Comparison of ENCODE assay signal across 19 cellular contexts in genomic region chrX:110741213-110741796, GRCh38. TPM values are rescaled to one million over a fixed set of nuclear protein-coding genes. Genes with fewer than 3 reads are reported as not detected.
DNase-seq lines count a peak whose midpoint lies in the region; FAIRE-seq and TF ChIP-seq lines count a peak whose summit lies in the region.
"Had no signal": no experiment of that assay in that cellular context is flagged by ENCODE, and none has a peak within 500 bp of the region (broad histone marks: within the 10 kb centered on the region; RNA-seq: fewer than 3 reads in every experiment).

No MANE protein-coding gene starts in this region.

- H3K4me3 Mint-ChIP-seq in activated CD4-positive, alpha-beta memory T cell treated with anti-CD3 and anti-CD28 coated beads, Interleukin-2, amount 10 ng/mL, durations not matched to agents 7 days and 5 days: no peak overlapping the region
- H3K4me3 Mint-ChIP-seq: immature natural killer cell; naive thymus-derived CD4-positive, alpha-beta T cell had no signal

- H3K9me3 Mint-ChIP-seq in activated CD4-positive, alpha-beta memory T cell treated with anti-CD3 and anti-CD28 coated beads, Interleukin-2, amount 10 ng/mL, durations not matched to agents 7 days and 5 days: no peaks in the 10 kb centered on the region

- H4K5ac ChIP-seq in H1 (ENCODE audit: insufficient read length, low read depth, low read length): no peak overlapping the region

- H3K79me1 ChIP-seq in H1 (ENCODE audit: low read depth, low read length): no peaks in the 10 kb centered on the region

- H3K56ac ChIP-seq in H1 (replicated peaks; ENCODE audit: insufficient read length, low read depth, low read length): no peak overlapping the region

- H3K4me3 ChIP-seq in AG10803 (ENCODE audit: low read length) (no peak overlapping the region), H1 (ENCODE audit: extremely low read depth in 1 of 4, insufficient read depth in 2 of 4, low read depth in 3 of 4, low read length in 4 of 4) (no peak overlapping the region)
- H3K4me3 ChIP-seq: BLaER1, SJCRH30, transverse colon had no signal

- no peak overlapping the region for H4K91ac ChIP-seq in H1 (replicated peaks; ENCODE audit: insufficient read length, low read length)

- no peak overlapping the region for H4K8ac ChIP-seq in H1 (ENCODE audit: extremely low read depth, insufficient read depth, low read length)

- no peak overlapping the region for H2AK5ac ChIP-seq in H1 (ENCODE audit: low read depth, low read length)

- H4K20me1 ChIP-seq in H1 (replicated peaks in 1 of 2; ENCODE audit: control insufficient read depth in 1 of 2, insufficient read depth in 2 of 2, low read length in 2 of 2): no peaks in the 10 kb centered on the region
- H4K20me1 ChIP-seq: BLaER1 had no signal

- H2AFZ ChIP-seq in H1 (ENCODE audit: low read length): no peak overlapping the region

- H3K27me3 ChIP-seq in H1 (replicated peaks in 1 of 4; ENCODE audit: control insufficient read depth in 3 of 4, extremely low read depth in 1 of 4, insufficient read depth in 3 of 4, low read length in 3 of 4): no peaks in the 10 kb centered on the region
- H3K27me3 ChIP-seq: SJCRH30, transverse colon had no signal

- DNase-seq in AG10803 (ENCODE audit: low read depth) (peak; percentile 62), LHCN-M2 (ENCODE audit: low read depth) (peak; percentile 1), H1 (ENCODE audit: low read depth in 1 of 2, low spot score in 2 of 2) (no peak), kidney tubule cell (ENCODE audit: low spot score) (peak; percentile 77), HuH-7.5 (ENCODE audit: low spot score) (no peak)
- DNase-seq in activated CD4-positive, alpha-beta memory T cell treated with anti-CD3 and anti-CD28 coated beads, Interleukin-2, amount 10 ng/mL, durations not matched to agents 7 days and 5 days: no peak
- no peak for DNase-seq in activated CD4-positive, alpha-beta T cell treated with anti-CD3 and anti-CD28 coated beads, Interleukin-2, amount 50 U/mL, for 1 hour
- no peak for DNase-seq in stimulated activated CD4-positive, alpha-beta T cell treated with anti-CD3 and anti-CD28 coated beads, Interleukin-1b, Interleukin-23, amount 100 ng/mL, for 48 hours
- DNase-seq: activated T-cell treated with anti-CD3 and anti-CD28 coated beads, Interleukin-2, amount 50 U/mL, for 1 hour; immature natural killer cell; naive thymus-derived CD4-positive, alpha-beta T cell; NCI-H1048; NCI-H510A; SJCRH30; small intestine; transverse colon had no signal

- no peak overlapping the region for H3K9ac ChIP-seq in H1 (replicated peaks in 1 of 4; ENCODE audit: extremely low read depth in 1 of 4, low read depth in 3 of 4, low read length in 3 of 4)
- H3K9ac ChIP-seq: BLaER1 had no signal

- no peaks in the 10 kb centered on the region for H3K4me1 Mint-ChIP-seq in activated CD4-positive, alpha-beta memory T cell treated with anti-CD3 and anti-CD28 coated beads, Interleukin-2, amount 10 ng/mL, durations not matched to agents 7 days and 5 days
- H3K4me1 Mint-ChIP-seq: immature natural killer cell; naive thymus-derived CD4-positive, alpha-beta T cell had no signal

- H3K4me1 ChIP-seq in H1 (replicated peaks in 1 of 4; ENCODE audit: control insufficient read depth in 3 of 4, insufficient read depth in 4 of 4, low read length in 3 of 4): 0 out of 7 replicates have a peak, but pooled peaks cover 0 to 2% (median 0%) of the 10 kb centered on the region in 4 experiments
- H3K4me1 ChIP-seq: BLaER1, SJCRH30, transverse colon had no signal

- TF ChIP-seq CTCF in AG10803 (conservative IDR thresholded peaks at IDR 0.05; ENCODE audit: low read length) (no peak), H1 (IDR thresholded peaks at IDR 0.05; ENCODE audit: control extremely low read depth in 1 of 3, insufficient read depth in 1 of 3, low read depth in 1 of 3, low read length in 3 of 3) (no peak)

- no peaks in the 10 kb centered on the region for H3K23me2 ChIP-seq in H1 (ENCODE audit: low read depth, low read length)

- H3K36me3 Mint-ChIP-seq in activated CD4-positive, alpha-beta memory T cell treated with anti-CD3 and anti-CD28 coated beads, Interleukin-2, amount 10 ng/mL, durations not matched to agents 7 days and 5 days (ENCODE audit: low read depth): no peaks in the 10 kb centered on the region
- H3K36me3 Mint-ChIP-seq: immature natural killer cell; naive thymus-derived CD4-positive, alpha-beta T cell had no signal

- no peaks in the 10 kb centered on the region for H3K9me3 ChIP-seq in H1 (ENCODE audit: insufficient read depth in 2 of 2, low read depth in 1 of 2, low read length in 1 of 2)
- H3K9me3 ChIP-seq: BLaER1, SJCRH30, transverse colon had no signal

- H3K18ac ChIP-seq in H1 (ENCODE audit: extremely low read depth, low read length): no peak overlapping the region

- no peaks in the 10 kb centered on the region for H3K79me2 ChIP-seq in H1 (ENCODE audit: control insufficient read depth in 1 of 2, insufficient read depth in 2 of 2, low read length in 2 of 2)

- no peaks in the 10 kb centered on the region for H3K27me3 Mint-ChIP-seq in activated CD4-positive, alpha-beta memory T cell treated with anti-CD3 and anti-CD28 coated beads, Interleukin-2, amount 10 ng/mL, durations not matched to agents 7 days and 5 days

- H3K23ac ChIP-seq in H1 (ENCODE audit: insufficient read length): no peak overlapping the region

- CTCF ChIA-PET in H1 (lab: Charles Lee; ENCODE audit: partially characterized antibody): interaction anchor here (0.8 kb wide), 2 partner anchors 105 to 246 kb away, joined by 3 to 4 read pairs; no protein-coding TSS in a partner anchor
- CTCF ChIA-PET in activated CD4-positive, alpha-beta memory T cell treated with anti-CD3 and anti-CD28 coated beads, Interleukin-2, amount 10 ng/mL, durations not matched to agents 7 days and 5 days (lab: Charles Lee): no interaction called here

- H2BK15ac ChIP-seq in H1 (ENCODE audit: low read length): no peak overlapping the region

- no peak for TF ChIP-seq POLR2A in H1 (IDR thresholded peaks at IDR 0.05; ENCODE audit: control extremely low read depth in 1 of 2, low read depth in 2 of 2, low read length in 2 of 2)

- H2BK12ac ChIP-seq in H1 (ENCODE audit: low read depth, low read length): no peak overlapping the region

- TF ChIP-seq RAD21 in H1 (IDR thresholded peaks at IDR 0.05 in 1 of 2, conservative IDR thresholded peaks at IDR 0.05 in 1 of 2; ENCODE audit: low read depth in 2 of 2, low read length in 2 of 2): peak in 1 of 2 experiments; percentile 28; a peak in 2 of 4 replicates

- no peak overlapping the region for H3K27ac Mint-ChIP-seq in activated CD4-positive, alpha-beta memory T cell treated with anti-CD3 and anti-CD28 coated beads, Interleukin-2, amount 10 ng/mL, durations not matched to agents 7 days and 5 days
- H3K27ac Mint-ChIP-seq: immature natural killer cell; naive thymus-derived CD4-positive, alpha-beta T cell had no signal

- H3K14ac ChIP-seq in H1 (ENCODE audit: insufficient read length): no peak overlapping the region

- no peak overlapping the region for H2BK20ac ChIP-seq in H1 (ENCODE audit: low read length)

- no peak overlapping the region for H2BK120ac ChIP-seq in H1 (replicated peaks; ENCODE audit: low read depth, low read length)

- H3K4ac ChIP-seq in H1 (replicated peaks; ENCODE audit: insufficient read length, low read depth, low read length): no peak overlapping the region

- H3K36me3 ChIP-seq in H1 (ENCODE audit: control insufficient read depth in 2 of 4, insufficient read depth in 4 of 4, low read length in 3 of 4): no peaks in the 10 kb centered on the region
- H3K36me3 ChIP-seq: BLaER1, SJCRH30, transverse colon had no signal

- H3K27ac ChIP-seq in H1 (ENCODE audit: low read depth, low read length): no peak overlapping the region
- H3K27ac ChIP-seq: BLaER1, SJCRH30, transverse colon had no signal

- TF ChIP-seq EP300 in H1 (IDR thresholded peaks at IDR 0.05; ENCODE audit: borderline replicate concordance in 1 of 2, low read depth in 2 of 2, low read length in 2 of 2): no peak

- WGBS in H1 (ENCODE audit: extremely low coverage in 1 of 2, insufficient coverage in 1 of 2, insufficient read length in 1 of 2, insufficient replicate concordance in 2 of 2, low coverage in 1 of 2, low lambda C conversion rate in 2 of 2, missing lambda C conversion rate in 1 of 2), 2 experiments: 100% methylated on average over 1 of the region's 1 CpG; no CpG with 5 or more reads in 1 of the 2 experiments

- no peak overlapping the region for H3K4me2 ChIP-seq in H1 (ENCODE audit: insufficient read depth in 1 of 2, low read depth in 2 of 2, low read length in 2 of 2)
- H3K4me2 ChIP-seq: BLaER1 had no signal

- no peak for FAIRE-seq in H1 (lab: Jason Lieb, UNC)
- FAIRE-seq: endometrium, G401.6, small intestine had no signal

- no peak overlapping the region for H2BK5ac ChIP-seq in H1 (ENCODE audit: low read depth, low read length)

- POLR2A ChIA-PET in H1 (lab: Charles Lee; ENCODE audit: partially characterized antibody): no interaction called here
- POLR2A ChIA-PET in activated CD4-positive, alpha-beta memory T cell treated with anti-CD3 and anti-CD28 coated beads, Interleukin-2, amount 10 ng/mL, durations not matched to agents 7 days and 5 days (lab: Charles Lee): no interaction called here

TF ChIP-seq in H1, 55 proteins besides CTCF, POLR2A, EP300 and RAD21:
- TF ChIP-seq EZH2 (IDR thresholded peaks at IDR 0.05; ENCODE audit: low read depth, low read length, severe bottlenecking) (no peak), TEAD4 (IDR thresholded peaks at IDR 0.05; ENCODE audit: low read depth, low read length) (peak; percentile 52; the same call in 1 of the 2 replicates)

RNA-seq across cellular contexts. Expression of gene CHRDL1, which starts 54.3 kb away (rescaled TPM):
- not detected in 2 replicates for total RNA-seq in LHCN-M2 (2014; rRNA removed)
- polyA plus RNA-seq in LHCN-M2 (2012): not detected
- 15.6 and 17.4 TPM in 2 replicates for total RNA-seq in H1 (2021; fragmentation: NEBNext Ultra II Directional; extraction: Animal tissue kit (Norgen Biotek cat#: 25700))
- polyA plus RNA-seq in H1 (2011; rRNA removed): 4.0 and 5.6 TPM in 2 replicates
- polyA plus RNA-seq in H1 (2011; cell fraction: cytosol; rRNA removed): 7.7 TPM
- polyA plus RNA-seq in H1 (2011; cell fraction: nucleus; rRNA removed): 5.0 TPM
- 8.4 to 11.6 TPM (median 9.2 TPM) in 4 replicates for polyA plus RNA-seq in H1 (2012, experiment 1 of 2)
- 1.3 TPM for polyA plus RNA-seq in H1 (2012, experiment 2 of 2)
- 12.6 TPM for polyA plus RNA-seq in H1 (2013, experiment 1 of 2)
- 15.0 TPM for polyA plus RNA-seq in H1 (2013, experiment 2 of 2)
- polyA minus RNA-seq in H1 (2011; rRNA and poly(A)+ RNA removed): 13.0 and 15.1 TPM in 2 replicates
- polyA minus RNA-seq in H1 (2011; cell fraction: cytosol; rRNA and poly(A)+ RNA removed): 2.6 TPM
- polyA minus RNA-seq in H1 (2011; cell fraction: nucleus; rRNA and poly(A)+ RNA removed): 4.5 TPM
- not detected for total RNA-seq in activated CD4-positive, alpha-beta memory T cell treated with anti-CD3 and anti-CD28 coated beads, Interleukin-2, amount 10 ng/mL, durations not matched to agents 7 days and 5 days
- total RNA-seq: naive thymus-derived CD4-positive, alpha-beta T cell had no signal
- polyA plus RNA-seq: immature natural killer cell had no signal

Comparison
In these comparisons a context has a peak if more than half of its experiments do, and no peak if none do; other contexts are left out.
1. DNase-seq: peak in AG10803 (single experiment), LHCN-M2 (single experiment) and kidney tubule cell (single experiment); none in H1 (0 of 2), activated CD4-positive, alpha-beta memory T cell treated with anti-CD3 and anti-CD28 coated beads, Interleukin-2, amount 10 ng/mL, durations not matched to agents 7 days and 5 days (single experiment), HuH-7.5 (single experiment), activated CD4-positive, alpha-beta T cell treated with anti-CD3 and anti-CD28 coated beads, Interleukin-2, amount 50 U/mL, for 1 hour (single experiment) and stimulated activated CD4-positive, alpha-beta T cell treated with anti-CD3 and anti-CD28 coated beads, Interleukin-1b, Interleukin-23, amount 100 ng/mL, for 48 hours (single experiment).
2. RNA of gene CHRDL1, which starts 54.3 kb away (total RNA-seq): 15.6 to 17.4 TPM in H1; not detected in LHCN-M2 and not detected in activated CD4-positive, alpha-beta memory T cell treated with anti-CD3 and anti-CD28 coated beads, Interleukin-2, amount 10 ng/mL, durations not matched to agents 7 days and 5 days; every median in the first group is over 10 times any median in the second.